Comparison of ENCODE assay signal across 2 cellular contexts in genomic region chr11:78822931-78823423, GRCh38.
A peak's percentile ranks its signal among the peaks of the same experiment; 100 is the strongest.
TF ChIP-seq lines count a peak whose summit lies in the region.

No MANE protein-coding gene starts in this region.

TF ChIP-seq in GM23338, 12 proteins besides CTCF, POLR2A, EP300 and RAD21:
- no peak for TF ChIP-seq CREB1 (CRISPR knock-in tag; IDR thresholded peaks at IDR 0.05; ENCODE audit: low read depth)
- TF ChIP-seq ZNF114 (CRISPR knock-in tag; IDR thresholded peaks at IDR 0.05), result no peak
- no peak for TF ChIP-seq EZH2phosphoT487 (IDR thresholded peaks at IDR 0.05; ENCODE audit: unreplicated experiment)
- TF ChIP-seq STAT1 (IDR thresholded peaks at IDR 0.05; ENCODE audit: unreplicated experiment), result no peak
- no peak for TF ChIP-seq ZNF462 (CRISPR knock-in tag; IDR thresholded peaks at IDR 0.05)
- no peak for TF ChIP-seq POLR2AphosphoS5 (IDR thresholded peaks at IDR 0.05; ENCODE audit: low read depth)
- TF ChIP-seq ZNF331 (CRISPR knock-in tag; IDR thresholded peaks at IDR 0.05; ENCODE audit: low read depth), result no peak

TF ChIP-seq in K562, 482 proteins besides CTCF, POLR2A, EP300 and RAD21:
- TF ChIP-seq TCF15 (CRISPR knock-in tag; IDR thresholded peaks at IDR 0.05), result no peak
- no peak for TF ChIP-seq ZKSCAN3 (CRISPR knock-in tag; IDR thresholded peaks at IDR 0.05)
- no peak for TF ChIP-seq ZNF134 (CRISPR knock-in tag; conservative IDR thresholded peaks at IDR 0.05)
- TF ChIP-seq, protein P1, sequence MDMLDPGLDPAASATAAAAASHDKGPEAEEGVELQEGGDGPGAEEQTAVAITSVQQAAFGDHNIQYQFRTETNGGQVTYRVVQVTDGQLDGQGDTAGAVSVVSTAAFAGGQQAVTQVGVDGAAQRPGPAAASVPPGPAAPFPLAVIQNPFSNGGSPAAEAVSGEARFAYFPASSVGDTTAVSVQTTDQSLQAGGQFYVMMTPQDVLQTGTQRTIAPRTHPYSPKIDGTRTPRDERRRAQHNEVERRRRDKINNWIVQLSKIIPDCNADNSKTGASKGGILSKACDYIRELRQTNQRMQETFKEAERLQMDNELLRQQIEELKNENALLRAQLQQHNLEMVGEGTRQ (CRISPR knock-in tag; IDR thresholded peaks at IDR 0.05), result peak; percentile 64
- no peak for TF ChIP-seq NCOA1 (IDR thresholded peaks at IDR 0.05; ENCODE audit: low read depth)
- no peak for TF ChIP-seq HMG20B (CRISPR knock-in tag; IDR thresholded peaks at IDR 0.05)
- TF ChIP-seq USF1 (CRISPR knock-in tag; IDR thresholded peaks at IDR 0.05), result peak; percentile 25; the same call in 1 of the 2 replicates
- TF ChIP-seq, protein P2, sequence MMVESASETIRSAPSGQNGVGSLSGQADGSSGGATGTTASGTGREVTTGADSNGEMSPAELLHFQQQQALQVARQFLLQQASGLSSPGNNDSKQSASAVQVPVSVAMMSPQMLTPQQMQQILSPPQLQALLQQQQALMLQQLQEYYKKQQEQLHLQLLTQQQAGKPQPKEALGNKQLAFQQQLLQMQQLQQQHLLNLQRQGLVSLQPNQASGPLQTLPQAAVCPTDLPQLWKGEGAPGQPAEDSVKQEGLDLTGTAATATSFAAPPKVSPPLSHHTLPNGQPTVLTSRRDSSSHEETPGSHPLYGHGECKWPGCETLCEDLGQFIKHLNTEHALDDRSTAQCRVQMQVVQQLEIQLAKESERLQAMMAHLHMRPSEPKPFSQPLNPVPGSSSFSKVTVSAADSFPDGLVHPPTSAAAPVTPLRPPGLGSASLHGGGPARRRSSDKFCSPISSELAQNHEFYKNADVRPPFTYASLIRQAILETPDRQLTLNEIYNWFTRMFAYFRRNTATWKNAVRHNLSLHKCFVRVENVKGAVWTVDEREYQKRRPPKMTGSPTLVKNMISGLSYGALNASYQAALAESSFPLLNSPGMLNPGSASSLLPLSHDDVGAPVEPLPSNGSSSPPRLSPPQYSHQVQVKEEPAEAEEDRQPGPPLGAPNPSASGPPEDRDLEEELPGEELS (CRISPR knock-in tag; IDR thresholded peaks at IDR 0.05; ENCODE audit: borderline replicate concordance), result no peak
- TF ChIP-seq HSF4 (CRISPR knock-in tag; IDR thresholded peaks at IDR 0.05; ENCODE audit: borderline replicate concordance), result no peak
- TF ChIP-seq, protein P3, sequence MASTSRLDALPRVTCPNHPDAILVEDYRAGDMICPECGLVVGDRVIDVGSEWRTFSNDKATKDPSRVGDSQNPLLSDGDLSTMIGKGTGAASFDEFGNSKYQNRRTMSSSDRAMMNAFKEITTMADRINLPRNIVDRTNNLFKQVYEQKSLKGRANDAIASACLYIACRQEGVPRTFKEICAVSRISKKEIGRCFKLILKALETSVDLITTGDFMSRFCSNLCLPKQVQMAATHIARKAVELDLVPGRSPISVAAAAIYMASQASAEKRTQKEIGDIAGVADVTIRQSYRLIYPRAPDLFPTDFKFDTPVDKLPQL (IDR thresholded peaks at IDR 0.05; ENCODE audit: extremely low read depth, insufficient read length), result no peak
- no peak for TF ChIP-seq ATF1 (CRISPR knock-in tag; IDR thresholded peaks at IDR 0.05)
- TF ChIP-seq ATF1 (tag; IDR thresholded peaks at IDR 0.05), result no peak
- TF ChIP-seq MAFF (IDR thresholded peaks at IDR 0.05; ENCODE audit: low read length), result no peak
